ENCODE assay signal across 25 cellular contexts in genomic region chr10:117306674-117307073, GRCh38.
A peak's percentile ranks its signal among the peaks of the same experiment; 100 is the strongest.
DNase-seq lines count a peak whose midpoint lies in the region; ATAC-seq, FAIRE-seq and TF ChIP-seq lines count a peak whose summit lies in the region.
"Had no signal": no experiment of that assay in that cellular context is flagged by ENCODE, and none has a peak within 500 bp of the region (broad histone marks: within the 10 kb centered on the region; RNA-seq: fewer than 3 reads in every experiment).

No MANE protein-coding gene starts in this region.

- TF ChIP-seq RAD21 in HepG2 (CRISPR knock-in tag; IDR thresholded peaks at IDR 0.05) = no peak

- no peak overlapping the region for H3K4me3 ChIP-seq in HepG2 (replicated peaks in 1 of 3; ENCODE audit: insufficient read depth in 1 of 3, low read depth in 2 of 3, low read length in 3 of 3)
- no peak overlapping the region for H3K4me3 ChIP-seq in right lobe of liver
- H3K4me3 ChIP-seq in tibial nerve = no peak overlapping the region
- H3K4me3 ChIP-seq: A549; BLaER1 treated with 17β-estradiol and CSF1 and Interleukin-3, amounts not matched to agents 10 nM and 100 nM; HAP-1 had no signal

- TF ChIP-seq EP300 in HepG2 (IDR thresholded peaks at IDR 0.05; ENCODE audit: low read depth in 2 of 2, low read length in 2 of 2) (no peak), HepG2 (CRISPR knock-in tag; IDR thresholded peaks at IDR 0.05; ENCODE audit: borderline replicate concordance) (no peak), tibial nerve (IDR thresholded peaks at IDR 0.05) (no peak)

- H3K27me3 ChIP-seq in HepG2 (ENCODE audit: control insufficient read depth in 1 of 2, insufficient read depth in 2 of 2, low read length in 2 of 2) (no peaks in the 10 kb centered on the region), right lobe of liver (no peaks in the 10 kb centered on the region), tibial nerve (no peaks in the 10 kb centered on the region)
- H3K27me3 ChIP-seq: BE2C; BLaER1 treated with 17β-estradiol and CSF1 and Interleukin-3, amounts not matched to agents 10 nM and 100 nM had no signal

- FAIRE-seq in HepG2 (lab: Jason Lieb, UNC) (no peak), frontal cortex (lab: Jason Lieb, UNC) (peak; percentile 34)
- FAIRE-seq: A549, GM12891, GM18507, H54 had no signal

- peaks cover 0 to 10% of the 10 kb centered on the region in 2 experiments; a peak in 3 of 5 replicates for H3K36me3 ChIP-seq in HepG2 (replicated peaks in 1 of 2; ENCODE audit: control insufficient read depth in 1 of 2, insufficient read depth in 2 of 2, low read length in 2 of 2)
- H3K36me3 ChIP-seq in right lobe of liver = no peaks in the 10 kb centered on the region
- peaks cover 0 to 11% (median 0%) of the 10 kb centered on the region in 3 donors for H3K36me3 ChIP-seq in tibial nerve
- H3K36me3 ChIP-seq: BE2C had no signal

- no TSS peak for BruUV-seq in HepG2 (replicated peaks; lab: Mats Ljungman, UMichigan)

- no peaks in the 10 kb centered on the region for H3K4me1 ChIP-seq in HepG2 (ENCODE audit: insufficient read depth, low read length)
- no peaks in the 10 kb centered on the region for H3K4me1 ChIP-seq in right lobe of liver
- H3K4me1 ChIP-seq in tibial nerve = no peaks in the 10 kb centered on the region
- H3K4me1 ChIP-seq: BE2C; BLaER1 treated with 17β-estradiol and CSF1 and Interleukin-3, amounts not matched to agents 10 nM and 100 nM had no signal

- in situ Hi-C loops in HepG2 (cut with HindIII; ENCODE audit: extremely low pct_ligation_motif_present, low pct_unique_long_range_greater_than_20kb) = no loop called here

- POLR2A ChIA-PET in HepG2 (lab: Yijun Ruan, JAX) = no interaction called here

- H3K9ac ChIP-seq in HepG2 (ENCODE audit: insufficient read depth, low read depth, low read length) = no peak overlapping the region
- H3K9ac ChIP-seq: BLaER1 treated with 17β-estradiol and CSF1 and Interleukin-3, amounts not matched to agents 10 nM and 100 nM had no signal

- CTCF ChIA-PET in HepG2 (lab: Yijun Ruan, JAX; ENCODE audit: low intra/inter-chr PET ratio, low total read pairs) = no interaction called here

- no peaks in the 10 kb centered on the region for H3K79me2 ChIP-seq in HepG2 (ENCODE audit: insufficient read depth, low read length)

- no peak for DNase-seq in HepG2 (ENCODE audit: low spot score)
- DNase-seq in right lobe of liver = no peak
- DNase-seq in amniotic epithelial cell (ENCODE audit: low read depth) = peak; percentile 5
- DNase-seq in frontal cortex (ENCODE audit: low spot score in 2 of 2) = no peak
- no peak for DNase-seq in tibial nerve (ENCODE audit: low spot score in 2 of 2)
- DNase-seq in NCI-H345 (lab: John Stamatoyannopoulos, UW) = no peak
- no peak for DNase-seq in activated CD4-positive, alpha-beta T cell treated with anti-CD3 and anti-CD28 coated beads for 1 hour
- DNase-seq: ACHN; AML-193; BE2C; Calu3; CD4-positive, alpha-beta memory T cell; COR-L47; DMS53; DMS79 treated with DMSO at 0.1 percent for 48 hours; GF-D8; GOT3 had no signal

- TF ChIP-seq POLR2A in HepG2 (IDR thresholded peaks at IDR 0.05; ENCODE audit: insufficient read depth in 1 of 2, low read depth in 2 of 2, low read length in 2 of 2) (no peak), right lobe of liver (IDR thresholded peaks at IDR 0.05) (no peak), tibial nerve (IDR thresholded peaks at IDR 0.05) (no peak)

- H3K4me2 ChIP-seq in HepG2 (ENCODE audit: low read depth, low read length) = no peak overlapping the region
- H3K4me2 ChIP-seq: A549; BLaER1 treated with 17β-estradiol and CSF1 and Interleukin-3, amounts not matched to agents 10 nM and 100 nM had no signal

- no peak overlapping the region for H2AFZ ChIP-seq in HepG2 (ENCODE audit: low read length)

- H3K9me3 ChIP-seq in HepG2 (ENCODE audit: low read length) (0 out of 2 replicates have a peak, but pooled peaks cover 4% of the 10 kb centered on the region), right lobe of liver (no peaks in the 10 kb centered on the region), tibial nerve (no peaks in the 10 kb centered on the region)
- H3K9me3 ChIP-seq: BE2C, HAP-1 had no signal

- no peak overlapping the region for H3K27ac ChIP-seq in HepG2 (ENCODE audit: extremely low read length, insufficient read depth, low read length)
- no peak overlapping the region for H3K27ac ChIP-seq in right lobe of liver
- no peak overlapping the region for H3K27ac ChIP-seq in tibial nerve
- H3K27ac ChIP-seq: 22Rv1; A549; BLaER1 treated with 17β-estradiol and CSF1 and Interleukin-3, amounts not matched to agents 10 nM and 100 nM had no signal

- ATAC-seq in HepG2 (no peak), right lobe of liver (no peak), GM19455 (IDR thresholded peaks at IDR 0.05; ENCODE audit: unreplicated experiment) (no peak)
- ATAC-seq: A549 had no signal

- intact Hi-C loops in HepG2 (cut with micrococcal nuclease; ENCODE audit: unreplicated experiment) (no loop called here), right lobe of liver (cut with DNase I) (no loop called here)

- no peaks in the 10 kb centered on the region for H4K20me1 ChIP-seq in HepG2 (ENCODE audit: insufficient read depth, low read length)

- no peak for TF ChIP-seq CTCF in HepG2 (CRISPR knock-in tag; IDR thresholded peaks at IDR 0.05)
- no peak for TF ChIP-seq CTCF in right lobe of liver (IDR thresholded peaks at IDR 0.05)
- TF ChIP-seq CTCF in tibial nerve (IDR thresholded peaks at IDR 0.05) = no peak

TF ChIP-seq in HepG2, 621 proteins besides CTCF, POLR2A, EP300 and RAD21:
- TF ChIP-seq ZFP37 (CRISPR knock-in tag; IDR thresholded peaks at IDR 0.05; ENCODE audit: borderline replicate concordance) (no peak), NFRKB (IDR thresholded peaks at IDR 0.05) (no peak), NKX3-1 (CRISPR knock-in tag; IDR thresholded peaks at IDR 0.05) (no peak), ATF7 (IDR thresholded peaks at IDR 0.05) (peak; percentile 70), ATF7 (CRISPR knock-in tag; IDR thresholded peaks at IDR 0.05) (no peak)
